In genomic region chr6:8082954-8083858, GRCh38 we compare ENCODE assay signal across 1 cellular context.
TF ChIP-seq lines count a peak whose summit lies in the region.

No MANE protein-coding gene starts in this region.

TF ChIP-seq in HepG2, 621 proteins besides CTCF, POLR2A, EP300 and RAD21 (continued from another document):
- TF ChIP-seq MTERF4 (CRISPR knock-in tag; IDR thresholded peaks at IDR 0.05) (no peak), FOSL1 (CRISPR knock-in tag; IDR thresholded peaks at IDR 0.05; ENCODE audit: borderline replicate concordance) (0 out of 2 replicates have a peak, but pooled peaks have one; percentile 12), ARNTL (CRISPR knock-in tag; IDR thresholded peaks at IDR 0.05) (no peak), ARID3A (IDR thresholded peaks at IDR 0.05; ENCODE audit: low read depth, low read length) (0 out of 2 replicates have a peak, but pooled peaks have one; percentile 37), ZNF768 (CRISPR knock-in tag; IDR thresholded peaks at IDR 0.05) (no peak)
- TF ChIP-seq, protein P1, sequence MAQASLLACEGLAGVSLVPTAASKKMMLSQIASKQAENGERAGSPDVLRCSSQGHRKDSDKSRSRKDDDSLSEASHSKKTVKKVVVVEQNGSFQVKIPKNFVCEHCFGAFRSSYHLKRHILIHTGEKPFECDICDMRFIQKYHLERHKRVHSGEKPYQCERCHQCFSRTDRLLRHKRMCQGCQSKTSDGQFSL (CRISPR knock-in tag; IDR thresholded peaks at IDR 0.05) = no peak
